18 cellular contexts compared by ENCODE assay signal in the genomic region with DNA sequence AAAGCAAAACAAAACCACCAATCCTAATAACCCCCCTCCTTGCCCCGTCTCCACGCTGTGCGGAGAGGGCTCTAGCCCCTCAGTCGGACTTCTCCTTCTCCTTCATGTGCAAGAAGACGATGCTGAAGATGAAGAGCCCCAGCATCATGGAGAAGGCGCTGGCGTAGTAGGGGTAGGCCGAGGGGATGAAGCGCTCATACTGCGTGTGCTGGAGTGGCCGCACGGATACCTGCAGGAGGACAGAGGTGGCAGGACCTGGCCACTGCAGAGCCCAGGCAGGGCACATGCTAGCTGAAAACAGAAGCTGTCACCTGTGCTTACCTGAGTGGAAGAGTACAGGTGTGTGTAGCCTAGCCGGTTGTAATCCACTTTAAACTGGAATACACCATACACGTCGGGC.
"Had no signal": no experiment of that assay in that cellular context is flagged by ENCODE, and none has a peak within 500 bp of the region (broad histone marks: within the 10 kb centered on the region; RNA-seq: fewer than 3 reads in every experiment).

No MANE protein-coding gene starts in this region.

- H3K4me3 Mint-ChIP-seq: effector memory CD8-positive, alpha-beta T cell; immature natural killer cell; naive thymus-derived CD8-positive, alpha-beta T cell had no signal

- H3K4me1 ChIP-seq: foreskin keratinocyte, pancreas had no signal

- ATAC-seq: effector memory CD8-positive, alpha-beta T cell; foreskin keratinocyte; naive thymus-derived CD8-positive, alpha-beta T cell; right cardiac atrium had no signal

- FAIRE-seq: keratinocyte, pancreas, small intestine, urothelium cell line had no signal

- H3K27ac ChIP-seq: foreskin keratinocyte, left ventricle myocardium inferior, pancreas had no signal

- H3K27me3 Mint-ChIP-seq: effector memory CD8-positive, alpha-beta T cell; naive thymus-derived CD8-positive, alpha-beta T cell; progenitor cell of endocrine pancreas had no signal

- H3K9me3 Mint-ChIP-seq: effector memory CD8-positive, alpha-beta T cell; immature natural killer cell; naive thymus-derived CD8-positive, alpha-beta T cell had no signal

- DNase-seq: cortex of kidney; dorsolateral prefrontal cortex; effector memory CD8-positive, alpha-beta T cell; foreskin keratinocyte; immature natural killer cell; left ventricle myocardium inferior; nucleus accumbens; pancreas; right cardiac atrium; small intestine; stimulated activated CD4-positive, alpha-beta T cell treated with anti-CD3 and anti-CD28 coated beads, Interleukin-12 subunit alpha, Interleukin-12 subunit beta, amount 100 ng/mL, for 4 hours; stimulated activated naive CD4-positive, alpha-beta T cell; trophoblast cell had no signal

- H3K9me3 ChIP-seq: left ventricle myocardium inferior, pancreas had no signal

- H3K27me3 ChIP-seq: dorsolateral prefrontal cortex, foreskin keratinocyte, pancreas had no signal

- H3K4me3 ChIP-seq: dorsolateral prefrontal cortex, left ventricle myocardium inferior, lung, pancreas had no signal

- H3K27ac Mint-ChIP-seq: effector memory CD8-positive, alpha-beta T cell; progenitor cell of endocrine pancreas had no signal
